In the genomic region with DNA sequence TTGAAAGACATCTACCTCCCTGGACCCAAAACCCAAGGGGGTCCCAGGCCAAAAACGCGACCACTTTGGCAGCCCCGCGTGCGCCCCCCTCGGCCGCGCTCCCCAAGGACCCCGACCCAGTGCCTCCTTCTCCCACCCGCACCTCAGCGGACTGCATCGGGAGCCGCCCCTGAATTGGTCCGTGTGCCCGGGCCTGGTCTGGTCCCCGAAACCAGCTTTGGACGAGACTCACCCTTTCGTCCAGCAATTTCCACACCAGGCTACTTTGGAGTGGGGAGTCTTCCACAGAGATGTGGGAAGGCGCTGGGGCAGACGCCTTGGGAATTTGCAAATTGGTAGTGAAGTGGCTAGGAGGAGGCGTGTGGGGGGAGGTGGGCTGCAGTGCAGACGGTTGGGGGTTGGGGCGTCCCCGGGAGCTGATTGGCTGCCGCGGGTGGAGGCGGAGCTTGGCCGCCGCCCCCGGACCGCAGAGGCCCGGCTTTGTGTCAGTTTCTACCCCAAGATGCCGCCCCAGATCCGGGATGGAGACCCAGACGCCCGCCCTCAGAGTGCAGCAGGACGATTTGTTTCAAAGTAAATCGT, we compare ENCODE assay signal across 10 cellular contexts. TPM values are rescaled to one million over a fixed set of nuclear protein-coding genes. Genes with fewer than 3 reads are reported as not detected.
A peak's percentile ranks its signal among the peaks of the same experiment; 100 is the strongest.
DNase-seq lines count a peak whose midpoint lies in the region; ATAC-seq, FAIRE-seq and TF ChIP-seq lines count a peak whose summit lies in the region.
"Had no signal": no experiment of that assay in that cellular context is flagged by ENCODE, and none has a peak within 500 bp of the region (broad histone marks: within the 10 kb centered on the region; RNA-seq: fewer than 3 reads in every experiment).

No MANE protein-coding gene starts in this region.

- peaks cover 55% of the 10 kb centered on the region for H3K79me2 ChIP-seq in HepG2 (ENCODE audit: insufficient read depth, low read length)

- H3K4me1 Mint-ChIP-seq in activated CD4-positive, alpha-beta memory T cell treated with anti-CD3 and anti-CD28 coated beads for 36 hours (ENCODE audit: low read depth): peaks cover 15% of the 10 kb centered on the region
- H3K4me1 Mint-ChIP-seq in activated CD4-positive, alpha-beta memory T cell treated with anti-CD3 and anti-CD28 coated beads, Interleukin-2, amount 10 ng/mL, durations not matched to agents 7 days and 5 days: peaks cover 13% of the 10 kb centered on the region

- H3K27me3 ChIP-seq in HepG2 (ENCODE audit: control insufficient read depth in 1 of 2, insufficient read depth in 2 of 2, low read length in 2 of 2) (no peaks in the 10 kb centered on the region; a peak in 1 of 5 replicates), stomach (peaks cover 0 to 7% (median 0%) of the 10 kb centered on the region in 3 donors)

- H3K9me3 ChIP-seq in HepG2 (ENCODE audit: low read length) (no peaks in the 10 kb centered on the region), stomach (no peaks in the 10 kb centered on the region)

- peaks cover 25% of the 10 kb centered on the region for H3K27me3 Mint-ChIP-seq in activated CD4-positive, alpha-beta memory T cell treated with anti-CD3 and anti-CD28 coated beads for 36 hours
- H3K27me3 Mint-ChIP-seq in activated CD4-positive, alpha-beta memory T cell treated with anti-CD3 and anti-CD28 coated beads, Interleukin-2, amount 10 ng/mL, durations not matched to agents 7 days and 5 days: peaks cover 27% of the 10 kb centered on the region

- H3K4me3 Mint-ChIP-seq in activated CD4-positive, alpha-beta memory T cell treated with anti-CD3 and anti-CD28 coated beads for 36 hours: no peak overlapping the region
- no peak overlapping the region for H3K4me3 Mint-ChIP-seq in activated CD4-positive, alpha-beta memory T cell treated with anti-CD3 and anti-CD28 coated beads, Interleukin-2, amount 10 ng/mL, durations not matched to agents 7 days and 5 days

- intact Hi-C loops in activated CD4-positive, alpha-beta memory T cell treated with anti-CD3 and anti-CD28 coated beads for 36 hours (cut with micrococcal nuclease): no loop called here
- intact Hi-C loops in HepG2 (cut with micrococcal nuclease; ENCODE audit: unreplicated experiment) (loop anchor here (1.0 kb wide), 1 partner anchor 11 kb away; no protein-coding TSS in a partner anchor), stomach (cut with DNase I; ENCODE audit: low total_unique reads) (no loop called here)

- no peak overlapping the region for H3K4me2 ChIP-seq in HepG2 (ENCODE audit: low read depth, low read length)

- TF ChIP-seq POLR2A in HepG2 (IDR thresholded peaks at IDR 0.05; ENCODE audit: insufficient read depth in 1 of 2, low read depth in 2 of 2, low read length in 2 of 2): no peak
- no peak for TF ChIP-seq POLR2A in stomach (IDR thresholded peaks at IDR 0.05)

- FAIRE-seq in HepG2 (lab: Jason Lieb, UNC): no peak
- FAIRE-seq: colon had no signal

- WGBS in HepG2 (ENCODE audit: low lambda C conversion rate): 97% methylated on average over 36 of the region's 38 CpGs
- WGBS in stomach, 5 donors: 23 to 32% (median 29%) methylated on average over 34 to 38 of the region's 38 CpGs

- H3K27ac ChIP-seq in HepG2 (ENCODE audit: extremely low read length, insufficient read depth, low read length) (no peak overlapping the region), stomach (peak overlapping the region in 2 of 5 donors; percentile 55 to 72)

- H3K36me3 Mint-ChIP-seq in activated CD4-positive, alpha-beta memory T cell treated with anti-CD3 and anti-CD28 coated beads for 36 hours: peaks cover 11% of the 10 kb centered on the region
- peaks cover 10% of the 10 kb centered on the region for H3K36me3 Mint-ChIP-seq in activated CD4-positive, alpha-beta memory T cell treated with anti-CD3 and anti-CD28 coated beads, Interleukin-2, amount 10 ng/mL, durations not matched to agents 7 days and 5 days (ENCODE audit: low read depth)

- no TSS peak for BruUV-seq in HepG2 (replicated peaks; lab: Mats Ljungman, UMichigan)

- TF ChIP-seq CTCF in HepG2 (CRISPR knock-in tag; IDR thresholded peaks at IDR 0.05) (no peak), stomach (IDR thresholded peaks at IDR 0.05) (no peak)

- H4K20me1 ChIP-seq in HepG2 (ENCODE audit: insufficient read depth, low read length): peaks cover 25% of the 10 kb centered on the region; the same call in 1 of the 2 replicates

- no peak for TF ChIP-seq EP300 in HepG2 (IDR thresholded peaks at IDR 0.05; ENCODE audit: low read depth in 2 of 2, low read length in 2 of 2)
- no peak for TF ChIP-seq EP300 in HepG2 (CRISPR knock-in tag; IDR thresholded peaks at IDR 0.05; ENCODE audit: borderline replicate concordance)
- TF ChIP-seq EP300 in stomach (IDR thresholded peaks at IDR 0.05): no peak

- in situ Hi-C loops in HepG2 (cut with HindIII; ENCODE audit: extremely low pct_ligation_motif_present, low pct_unique_long_range_greater_than_20kb): loop anchor here (25.0 kb wide), 1 partner anchor 502 kb away; no protein-coding TSS in a partner anchor

- H3K4me1 ChIP-seq in HepG2 (ENCODE audit: insufficient read depth, low read length) (peaks cover 19% of the 10 kb centered on the region), stomach (peaks cover 0 to 65% (median 24%) of the 10 kb centered on the region in 4 donors)

- H3K36me3 ChIP-seq in HepG2 (replicated peaks in 1 of 2; ENCODE audit: control insufficient read depth in 1 of 2, insufficient read depth in 2 of 2, low read length in 2 of 2) (peaks cover 1 to 3% of the 10 kb centered on the region in 2 experiments; a peak in 3 of 5 replicates), stomach (peaks cover 0 to 7% (median 0%) of the 10 kb centered on the region in 4 donors)

- CTCF ChIA-PET in activated CD4-positive, alpha-beta memory T cell treated with anti-CD3 and anti-CD28 coated beads for 36 hours (lab: Charles Lee): interaction anchor here (1.4 kb wide), 1 partner anchor 11 kb away, joined by 3 read pairs; no protein-coding TSS in a partner anchor
- CTCF ChIA-PET in activated CD4-positive, alpha-beta memory T cell treated with anti-CD3 and anti-CD28 coated beads, Interleukin-2, amount 10 ng/mL, durations not matched to agents 7 days and 5 days (lab: Charles Lee): interaction anchor here (1.9 kb wide), 1 partner anchor 8 kb away, joined by 10 read pairs; no protein-coding TSS in a partner anchor
- CTCF ChIA-PET in HepG2 (lab: Yijun Ruan, JAX; ENCODE audit: low intra/inter-chr PET ratio, low total read pairs): no interaction called here

- POLR2A ChIA-PET in activated CD4-positive, alpha-beta memory T cell treated with anti-CD3 and anti-CD28 coated beads for 36 hours (lab: Charles Lee): no interaction called here
- POLR2A ChIA-PET in activated CD4-positive, alpha-beta memory T cell treated with anti-CD3 and anti-CD28 coated beads, Interleukin-2, amount 10 ng/mL, durations not matched to agents 7 days and 5 days (lab: Charles Lee): no interaction called here
- POLR2A ChIA-PET in HepG2 (lab: Yijun Ruan, JAX): interaction anchor here (6.1 kb wide), 1 partner anchor 17 kb away, joined by 174 read pairs; the partner anchor contains the start of gene TCAF1

- peak; percentile 29 for DNase-seq in activated CD4-positive, alpha-beta memory T cell treated with anti-CD3 and anti-CD28 coated beads for 36 hours
- DNase-seq in activated CD4-positive, alpha-beta memory T cell treated with anti-CD3 and anti-CD28 coated beads, Interleukin-2, amount 10 ng/mL, durations not matched to agents 7 days and 5 days: no peak
- DNase-seq in NCI-H524 (lab: John Stamatoyannopoulos, UW) (peak; percentile 30 to 72), dermis blood vessel endothelial cell (peak; percentile 87), HepG2 (ENCODE audit: low spot score) (no peak), stomach (no peak), SHP77 (lab: John Stamatoyannopoulos, UW) (no peak)

- peaks cover 2% of the 10 kb centered on the region for H3K9me3 Mint-ChIP-seq in activated CD4-positive, alpha-beta memory T cell treated with anti-CD3 and anti-CD28 coated beads for 36 hours
- no peaks in the 10 kb centered on the region for H3K9me3 Mint-ChIP-seq in activated CD4-positive, alpha-beta memory T cell treated with anti-CD3 and anti-CD28 coated beads, Interleukin-2, amount 10 ng/mL, durations not matched to agents 7 days and 5 days

- H2AFZ ChIP-seq in HepG2 (ENCODE audit: low read length): no peak overlapping the region

- H3K4me3 ChIP-seq in HepG2 (replicated peaks in 1 of 3; ENCODE audit: insufficient read depth in 1 of 3, low read depth in 2 of 3, low read length in 3 of 3) (no peak overlapping the region), stomach (peak overlapping the region; percentile 41 to 50 (median 48))

- TF ChIP-seq RAD21 in HepG2 (CRISPR knock-in tag; IDR thresholded peaks at IDR 0.05): no peak

- H3K27ac Mint-ChIP-seq in activated CD4-positive, alpha-beta memory T cell treated with anti-CD3 and anti-CD28 coated beads for 36 hours: no peak overlapping the region
- no peak overlapping the region for H3K27ac Mint-ChIP-seq in activated CD4-positive, alpha-beta memory T cell treated with anti-CD3 and anti-CD28 coated beads, Interleukin-2, amount 10 ng/mL, durations not matched to agents 7 days and 5 days
- H3K27ac Mint-ChIP-seq: CD4-positive, alpha-beta memory T cell had no signal

- ATAC-seq in HG02678 (IDR thresholded peaks at IDR 0.05; ENCODE audit: unreplicated experiment) (peak; percentile 83), HepG2 (no peak)

- H3K9ac ChIP-seq in HepG2 (ENCODE audit: insufficient read depth, low read depth, low read length): no peak overlapping the region

RNA-seq across cellular contexts. Expression of gene TCAF1, which starts 16.9 kb away (rescaled TPM):
- total RNA-seq in activated CD4-positive, alpha-beta memory T cell treated with anti-CD3 and anti-CD28 coated beads for 36 hours: 10 to 100 TPM; 25.8 to 26.1 TPM
- total RNA-seq in activated CD4-positive, alpha-beta memory T cell treated with anti-CD3 and anti-CD28 coated beads, Interleukin-2, amount 10 ng/mL, durations not matched to agents 7 days and 5 days: 10 to 100 TPM; 24.7 to 25.2 TPM
- total RNA-seq in dermis blood vessel endothelial cell: 59.4 and 75.6 TPM in 2 replicates
- 101 and 124 TPM in 2 replicates for total RNA-seq in HepG2 (2016; rRNA removed; fragmentation: Illumina TruSeq; extraction: Trizol)
- total RNA-seq in HepG2 (2016; cell fraction: cytosol; rRNA removed; fragmentation: Illumina TruSeq; extraction: Trizol; ENCODE audit: low read depth): 3.7 and 4.9 TPM in 2 replicates
- total RNA-seq in HepG2 (2016; cell fraction: insoluble cytoplasmic fraction; rRNA removed; fragmentation: Illumina TruSeq; extraction: Trizol): 101 and 104 TPM in 2 replicates
- total RNA-seq in HepG2 (2016; cell fraction: membrane; rRNA removed; fragmentation: Illumina TruSeq; extraction: Trizol): 19.6 and 22.3 TPM in 2 replicates
- 68.3 and 72.5 TPM in 2 replicates for total RNA-seq in HepG2 (2016; cell fraction: nucleus; rRNA removed; fragmentation: Illumina TruSeq; extraction: Trizol)
- 36.2 and 40.0 TPM in 2 replicates for polyA plus RNA-seq in HepG2 (2011; rRNA removed)
- 25.8 and 27.9 TPM in 2 replicates for polyA plus RNA-seq in HepG2 (2011; cell fraction: cytosol; rRNA removed)
- polyA plus RNA-seq in HepG2 (2011; cell fraction: nucleus; rRNA removed): 28.0 and 33.8 TPM in 2 replicates
- polyA plus RNA-seq in HepG2 (2012): 62.6 and 65.1 TPM in 2 replicates
- polyA plus RNA-seq in HepG2 (2016; cell fraction: cytosol; fragmentation: Illumina TruSeq; extraction: Trizol; ENCODE audit: low read depth): 1.7 and 2.1 TPM in 2 replicates
- 67.8 and 76.7 TPM in 2 replicates for polyA plus RNA-seq in HepG2 (2016; cell fraction: insoluble cytoplasmic fraction; fragmentation: Illumina TruSeq; extraction: Trizol; ENCODE audit: low read depth)
- 4.5 and 5.8 TPM in 2 replicates for polyA plus RNA-seq in HepG2 (2016; cell fraction: membrane; fragmentation: Illumina TruSeq; extraction: Trizol; ENCODE audit: low read depth)
- polyA plus RNA-seq in HepG2 (2016; cell fraction: nucleus; fragmentation: Illumina TruSeq; extraction: Trizol; ENCODE audit: insufficient read depth, low read depth): 55.2 and 55.9 TPM in 2 replicates
- polyA minus RNA-seq in HepG2 (2011; rRNA and poly(A)+ RNA removed; ENCODE audit: low replicate concordance): 43.9 and 200 TPM in 2 replicates
- polyA minus RNA-seq in HepG2 (2011; cell fraction: cytosol; rRNA and poly(A)+ RNA removed): 52.7 and 61.0 TPM in 2 replicates
- polyA minus RNA-seq in HepG2 (2011; cell fraction: nucleus; rRNA and poly(A)+ RNA removed): 51.2 and 68.0 TPM in 2 replicates
- total RNA-seq in stomach: 10 to 100 TPM; 13.4 to 94.6 (median 30.3) TPM
- polyA plus RNA-seq in stomach: 10 to 100 TPM in 2 of 3 donors, 1 to 10 TPM in 1; 9.7 to 23.7 (median 22.2) TPM

RNA-seq across cellular contexts. Expression of gene OR2F2, which starts 50.0 kb away (rescaled TPM):
- not detected for total RNA-seq in activated CD4-positive, alpha-beta memory T cell treated with anti-CD3 and anti-CD28 coated beads for 36 hours
- total RNA-seq in activated CD4-positive, alpha-beta memory T cell treated with anti-CD3 and anti-CD28 coated beads, Interleukin-2, amount 10 ng/mL, durations not matched to agents 7 days and 5 days: not detected
- total RNA-seq in dermis blood vessel endothelial cell (not detected in 2 replicates), HepG2 (2016; rRNA removed; fragmentation: Illumina TruSeq; extraction: Trizol) (0.13 TPM in 1 of 2 replicates, not detected in the other), stomach (not detected)
- not detected in 2 replicates for total RNA-seq in HepG2 (2016; cell fraction: cytosol; rRNA removed; fragmentation: Illumina TruSeq; extraction: Trizol; ENCODE audit: low read depth)
- 0.13 TPM in 1 of 2 replicates, not detected in the other for total RNA-seq in HepG2 (2016; cell fraction: insoluble cytoplasmic fraction; rRNA removed; fragmentation: Illumina TruSeq; extraction: Trizol)
- total RNA-seq in HepG2 (2016; cell fraction: membrane; rRNA removed; fragmentation: Illumina TruSeq; extraction: Trizol): not detected in 2 replicates
- 0.34 and 0.37 TPM in 2 replicates for total RNA-seq in HepG2 (2016; cell fraction: nucleus; rRNA removed; fragmentation: Illumina TruSeq; extraction: Trizol)
- polyA plus RNA-seq in HepG2 (2011; rRNA removed) (not detected in 2 replicates), stomach (not detected)
- polyA plus RNA-seq in HepG2 (2011; cell fraction: cytosol; rRNA removed): not detected in 2 replicates
- polyA plus RNA-seq in HepG2 (2011; cell fraction: nucleus; rRNA removed): 0.36 and 0.59 TPM in 2 replicates
- not detected in 2 replicates for polyA plus RNA-seq in HepG2 (2012)
- not detected in 2 replicates for polyA plus RNA-seq in HepG2 (2016; cell fraction: cytosol; fragmentation: Illumina TruSeq; extraction: Trizol; ENCODE audit: low read depth)
- not detected in 2 replicates for polyA plus RNA-seq in HepG2 (2016; cell fraction: insoluble cytoplasmic fraction; fragmentation: Illumina TruSeq; extraction: Trizol; ENCODE audit: low read depth)
- polyA plus RNA-seq in HepG2 (2016; cell fraction: membrane; fragmentation: Illumina TruSeq; extraction: Trizol; ENCODE audit: low read depth): not detected in 2 replicates
- polyA plus RNA-seq in HepG2 (2016; cell fraction: nucleus; fragmentation: Illumina TruSeq; extraction: Trizol; ENCODE audit: insufficient read depth, low read depth): not detected in 2 replicates
- polyA minus RNA-seq in HepG2 (2011; rRNA and poly(A)+ RNA removed; ENCODE audit: low replicate concordance): 4.9 TPM in 1 of 2 replicates, not detected in the other
- polyA minus RNA-seq in HepG2 (2011; cell fraction: cytosol; rRNA and poly(A)+ RNA removed): not detected in 2 replicates
- 2.2 TPM in 2 replicates for polyA minus RNA-seq in HepG2 (2011; cell fraction: nucleus; rRNA and poly(A)+ RNA removed)
- total RNA-seq: CD4-positive, alpha-beta memory T cell had no signal
- polyA plus RNA-seq: CD4-positive, alpha-beta memory T cell had no signal

Comparison
In these comparisons a context has a peak if more than half of its experiments do, and no peak if none do; other contexts are left out.
1. DNase-seq: peak in activated CD4-positive, alpha-beta memory T cell treated with anti-CD3 and anti-CD28 coated beads for 36 hours (single experiment), NCI-H524 (2 of 2) and dermis blood vessel endothelial cell (single experiment); none in activated CD4-positive, alpha-beta memory T cell treated with anti-CD3 and anti-CD28 coated beads, Interleukin-2, amount 10 ng/mL, durations not matched to agents 7 days and 5 days (single experiment), HepG2 (single experiment), stomach (single experiment) and SHP77 (0 of 2).
2. H3K4me3 ChIP-seq: peak in stomach (4 of 4); none in HepG2 (0 of 3).